ENCODE assay signal across 1 cellular context in genomic region chr5:151405334-151405872, GRCh38.
TF ChIP-seq lines count a peak whose summit lies in the region.

No MANE protein-coding gene starts in this region.

TF ChIP-seq in K562, 482 proteins besides CTCF, POLR2A, EP300 and RAD21:
- peak; percentile 45; the same call in 1 of the 2 replicates for TF ChIP-seq TAL1 (IDR thresholded peaks at IDR 0.05)
- TF ChIP-seq CBFA2T3 (IDR thresholded peaks at IDR 0.05): peak; percentile 60
- TF ChIP-seq CAMTA2 (CRISPR knock-in tag; conservative IDR thresholded peaks at IDR 0.05): no peak
- TF ChIP-seq ZBTB34 (CRISPR knock-in tag; IDR thresholded peaks at IDR 0.05): no peak
- 0 out of 2 replicates have a peak, but pooled peaks have one; percentile 24 for TF ChIP-seq DPF2 (IDR thresholded peaks at IDR 0.05)
- TF ChIP-seq PML (IDR thresholded peaks at IDR 0.05; ENCODE audit: low read length): peak; percentile 22; the same call in 1 of the 2 replicates
- TF ChIP-seq ARID1B (IDR thresholded peaks at IDR 0.05): peak; percentile 61; the same call in 1 of the 2 replicates
- TF ChIP-seq CBFA2T2 (conservative IDR thresholded peaks at IDR 0.05): peak; percentile 23; the same call in 1 of the 2 replicates
- no peak for TF ChIP-seq SIN3B (IDR thresholded peaks at IDR 0.05; ENCODE audit: low read depth)
